Comparison of ENCODE assay signal across 14 cellular contexts in the genomic region with DNA sequence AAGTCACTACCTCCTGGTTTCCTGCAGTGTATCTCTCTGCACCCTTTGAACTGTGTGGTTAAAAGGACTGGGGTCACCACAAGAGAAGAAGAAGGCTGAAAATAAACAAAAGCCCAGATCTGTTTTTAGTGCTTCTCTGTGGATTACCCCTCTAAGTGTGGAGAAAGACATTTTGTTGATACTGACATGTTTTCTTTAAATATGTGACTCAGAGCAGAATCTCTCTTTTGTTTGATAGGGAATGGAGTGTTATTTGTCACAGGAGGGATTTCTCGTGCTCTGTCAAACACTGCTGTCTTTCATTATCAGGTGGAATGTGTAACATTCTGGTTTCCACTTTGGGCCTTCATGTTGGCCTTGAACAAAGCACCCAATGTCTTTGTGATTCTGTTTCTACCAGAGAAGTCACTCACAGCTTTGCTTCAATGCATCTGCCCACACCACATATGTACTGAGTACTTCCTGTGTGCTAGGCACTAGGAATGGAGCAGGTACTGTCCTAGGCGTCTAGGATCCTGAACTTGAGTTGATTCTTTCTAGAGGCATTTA.
DNase-seq lines count a peak whose midpoint lies in the region; ATAC-seq, FAIRE-seq and TF ChIP-seq lines count a peak whose summit lies in the region.
"Had no signal": no experiment of that assay in that cellular context is flagged by ENCODE, and none has a peak within 500 bp of the region (broad histone marks: within the 10 kb centered on the region; RNA-seq: fewer than 3 reads in every experiment).

No MANE protein-coding gene starts in this region.

- H3K4me1 ChIP-seq in CD8-positive, alpha-beta T cell (ENCODE audit: insufficient read depth, low read length) = peaks cover 15% of the 10 kb centered on the region
- no peaks in the 10 kb centered on the region for H3K4me1 ChIP-seq in astrocyte (ENCODE audit: insufficient read depth, low read length)
- H3K4me1 ChIP-seq in gastroesophageal sphincter = no peaks in the 10 kb centered on the region
- peaks cover 20% of the 10 kb centered on the region for H3K4me1 ChIP-seq in Karpas-422 (ENCODE audit: low read length)
- H3K4me1 ChIP-seq: pancreas, uterus had no signal

- no peaks in the 10 kb centered on the region for H3K9me3 Mint-ChIP-seq in CD8-positive, alpha-beta T cell
- no peaks in the 10 kb centered on the region for H3K9me3 Mint-ChIP-seq in astrocyte (ENCODE audit: unreplicated experiment)

- CTCF ChIA-PET in CD8-positive, alpha-beta T cell (lab: Charles Lee) = no interaction called here

- no peaks in the 10 kb centered on the region for H4K20me1 ChIP-seq in astrocyte (ENCODE audit: insufficient read depth, low read length)
- H4K20me1 ChIP-seq in Karpas-422 (ENCODE audit: insufficient read depth, low read depth, low read length) = no peaks in the 10 kb centered on the region

- 50 to 71% methylated on average over 1 to 2 of the region's 2 CpGs for WGBS in gastroesophageal sphincter (ENCODE audit: low coverage in 1 of 2), 2 donors

- no peaks in the 10 kb centered on the region for H3K36me3 ChIP-seq in CD8-positive, alpha-beta T cell (ENCODE audit: insufficient read depth, low read length)
- H3K36me3 ChIP-seq in astrocyte (ENCODE audit: insufficient read depth, low read length) = no peaks in the 10 kb centered on the region
- H3K36me3 ChIP-seq in gastroesophageal sphincter = no peaks in the 10 kb centered on the region
- H3K36me3 ChIP-seq in Karpas-422 (ENCODE audit: insufficient read depth, low read length) = no peaks in the 10 kb centered on the region
- H3K36me3 ChIP-seq: pancreas, uterus had no signal

- H2AFZ ChIP-seq in astrocyte (ENCODE audit: low read depth, low read length) = no peak overlapping the region
- no peak overlapping the region for H2AFZ ChIP-seq in Karpas-422 (ENCODE audit: low read length)

- no peak for ATAC-seq in CD8-positive, alpha-beta T cell
- ATAC-seq in GM18907 (IDR thresholded peaks at IDR 0.05; ENCODE audit: unreplicated experiment) (peak; percentile 75), HG03442 (IDR thresholded peaks at IDR 0.05; ENCODE audit: unreplicated experiment) (peak; percentile 74), gastroesophageal sphincter (no peak)
- ATAC-seq: HCT116, pancreas had no signal

- no peak for TF ChIP-seq CTCF in CD8-positive, alpha-beta T cell (IDR thresholded peaks at IDR 0.05)
- TF ChIP-seq CTCF in astrocyte (IDR thresholded peaks at IDR 0.05; ENCODE audit: insufficient read depth, low read depth, low read length) (no peak), gastroesophageal sphincter (IDR thresholded peaks at IDR 0.05) (no peak)

- H3K79me2 ChIP-seq in astrocyte (ENCODE audit: insufficient read depth, low read length) (no peaks in the 10 kb centered on the region), Karpas-422 (ENCODE audit: low read length) (no peaks in the 10 kb centered on the region)

- H3K4me2 ChIP-seq in astrocyte (ENCODE audit: low read length) = no peak overlapping the region
- H3K4me2 ChIP-seq in Karpas-422 (ENCODE audit: low read depth, low read length, poor library complexity, severe bottlenecking) = no peak overlapping the region

- no peaks in the 10 kb centered on the region for H3K27me3 Mint-ChIP-seq in CD8-positive, alpha-beta T cell (ENCODE audit: low read depth)
- no peaks in the 10 kb centered on the region for H3K27me3 Mint-ChIP-seq in astrocyte (ENCODE audit: low read depth, unreplicated experiment)

- H3K9me3 ChIP-seq in CD8-positive, alpha-beta T cell (ENCODE audit: low read length) = no peaks in the 10 kb centered on the region
- H3K9me3 ChIP-seq in astrocyte (ENCODE audit: insufficient read depth, low read depth, low read length) = no peaks in the 10 kb centered on the region
- no peaks in the 10 kb centered on the region for H3K9me3 ChIP-seq in gastroesophageal sphincter
- no peaks in the 10 kb centered on the region for H3K9me3 ChIP-seq in Karpas-422 (ENCODE audit: low read length)
- H3K9me3 ChIP-seq: pancreas, uterus had no signal

- peaks cover 15% of the 10 kb centered on the region for H3K4me1 Mint-ChIP-seq in CD8-positive, alpha-beta T cell (ENCODE audit: low read depth)
- peaks cover 4% of the 10 kb centered on the region for H3K4me1 Mint-ChIP-seq in astrocyte (ENCODE audit: low read depth, unreplicated experiment)

- H3K36me3 Mint-ChIP-seq in CD8-positive, alpha-beta T cell = peaks cover 20% of the 10 kb centered on the region
- H3K36me3 Mint-ChIP-seq in astrocyte (ENCODE audit: low read depth, unreplicated experiment) = no peaks in the 10 kb centered on the region

- no peak for DNase-seq in CD8-positive, alpha-beta T cell
- DNase-seq in astrocyte (ENCODE audit: low read depth) = no peak
- DNase-seq in effector CD8-positive, alpha-beta T cell (lab: John Stamatoyannopoulos, UW) = no peak
- DNase-seq in Karpas-422 = no peak
- DNase-seq in NCI-H2227 treated with DMSO at 0.1 percent for 48 hours (lab: John Stamatoyannopoulos, UW) = no peak
- DNase-seq: activated gamma-delta T cell treated with Interleukin-2 at 50 U/mL for 16 hours, KBM-7, NCI-H69, pancreas, uterus had no signal

- H3K9ac ChIP-seq in astrocyte (ENCODE audit: low read length) (no peak overlapping the region), Karpas-422 (ENCODE audit: low read length) (no peak overlapping the region)

- POLR2A ChIA-PET in CD8-positive, alpha-beta T cell (lab: Charles Lee) = no interaction called here

- peak; percentile 67 for FAIRE-seq in astrocyte (lab: Jason Lieb, UNC)
- FAIRE-seq: pancreas had no signal

- no peak overlapping the region for H3K27ac ChIP-seq in CD8-positive, alpha-beta T cell (ENCODE audit: low read depth, low read length)
- no peak overlapping the region for H3K27ac ChIP-seq in astrocyte (ENCODE audit: low read depth, low read length)
- H3K27ac ChIP-seq in gastroesophageal sphincter = no peak overlapping the region
- H3K27ac ChIP-seq in Karpas-422 (ENCODE audit: low read length) = no peak overlapping the region
- H3K27ac ChIP-seq: pancreas, uterus had no signal

- peak overlapping the region; percentile 43 for H3K4me3 Mint-ChIP-seq in CD8-positive, alpha-beta T cell
- H3K4me3 Mint-ChIP-seq in astrocyte (ENCODE audit: unreplicated experiment) = no peak overlapping the region

- no peak for TF ChIP-seq POLR2A in gastroesophageal sphincter (IDR thresholded peaks at IDR 0.05)

- intact Hi-C loops in CD8-positive, alpha-beta T cell (cut with DNase I, micrococcal nuclease) = no loop called here

- peak overlapping the region; percentile 66 for H3K27ac Mint-ChIP-seq in CD8-positive, alpha-beta T cell
- no peak overlapping the region for H3K27ac Mint-ChIP-seq in astrocyte (ENCODE audit: unreplicated experiment)

- H3K9me2 ChIP-seq in Karpas-422 (replicated peaks; ENCODE audit: insufficient read depth, low read length) = no peaks in the 10 kb centered on the region

- H3K4me3 ChIP-seq in CD8-positive, alpha-beta T cell (ENCODE audit: low read depth, low read length) = no peak overlapping the region
- no peak overlapping the region for H3K4me3 ChIP-seq in astrocyte (ENCODE audit: insufficient read depth, low read depth, low read length)
- no peak overlapping the region for H3K4me3 ChIP-seq in gastroesophageal sphincter
- H3K4me3 ChIP-seq in Karpas-422 (ENCODE audit: low read length) = no peak overlapping the region
- H3K4me3 ChIP-seq: pancreas, uterus had no signal

- TF ChIP-seq EP300 in gastroesophageal sphincter (IDR thresholded peaks at IDR 0.05) = no peak

- no peaks in the 10 kb centered on the region for H3K27me3 ChIP-seq in CD8-positive, alpha-beta T cell (ENCODE audit: insufficient read depth, low read length)
- H3K27me3 ChIP-seq in astrocyte (ENCODE audit: insufficient read depth, low read length) (peaks cover 3% of the 10 kb centered on the region), gastroesophageal sphincter (no peaks in the 10 kb centered on the region), Karpas-422 (ENCODE audit: low read length) (no peaks in the 10 kb centered on the region)
- H3K27me3 ChIP-seq: pancreas, uterus had no signal

Comparison
In these comparisons a context has a peak if more than half of its experiments do, and no peak if none do; other contexts are left out.
1. ATAC-seq: peak in GM18907 (single experiment) and HG03442 (single experiment); none in CD8-positive, alpha-beta T cell (single experiment) and gastroesophageal sphincter (single experiment).